In the genomic region with DNA sequence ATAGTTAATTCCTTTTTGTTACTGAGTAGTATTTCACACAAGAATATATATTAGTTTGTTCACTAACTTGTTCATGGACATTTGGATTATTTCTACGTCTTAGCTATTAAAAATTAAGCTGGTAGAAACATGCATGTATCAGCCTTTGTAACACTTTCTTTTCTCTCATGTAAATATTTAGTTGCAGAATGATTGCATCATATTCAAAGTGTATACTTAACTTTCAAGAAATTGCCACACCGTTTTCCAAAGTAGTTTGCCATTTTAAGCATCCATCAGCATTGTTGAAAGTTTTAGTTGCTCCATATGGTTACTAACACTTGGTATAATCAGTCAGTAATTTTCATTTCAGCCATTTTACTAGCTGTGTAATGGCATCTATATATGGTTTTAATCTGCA, we compare ENCODE assay signal across 1 cellular context.
TF ChIP-seq lines count a peak whose summit lies in the region.

No MANE protein-coding gene starts in this region.

TF ChIP-seq in HepG2, 621 proteins besides CTCF, POLR2A, EP300 and RAD21:
- TF ChIP-seq CEBPB (IDR thresholded peaks at IDR 0.05; ENCODE audit: borderline replicate concordance, low read depth, low read length) (peak; percentile 60; the same call in 1 of the 2 replicates), MYNN (CRISPR knock-in tag; IDR thresholded peaks at IDR 0.05; ENCODE audit: low read depth) (no peak), CEBPG (CRISPR knock-in tag; IDR thresholded peaks at IDR 0.05) (no peak)
- TF ChIP-seq, protein P1, sequence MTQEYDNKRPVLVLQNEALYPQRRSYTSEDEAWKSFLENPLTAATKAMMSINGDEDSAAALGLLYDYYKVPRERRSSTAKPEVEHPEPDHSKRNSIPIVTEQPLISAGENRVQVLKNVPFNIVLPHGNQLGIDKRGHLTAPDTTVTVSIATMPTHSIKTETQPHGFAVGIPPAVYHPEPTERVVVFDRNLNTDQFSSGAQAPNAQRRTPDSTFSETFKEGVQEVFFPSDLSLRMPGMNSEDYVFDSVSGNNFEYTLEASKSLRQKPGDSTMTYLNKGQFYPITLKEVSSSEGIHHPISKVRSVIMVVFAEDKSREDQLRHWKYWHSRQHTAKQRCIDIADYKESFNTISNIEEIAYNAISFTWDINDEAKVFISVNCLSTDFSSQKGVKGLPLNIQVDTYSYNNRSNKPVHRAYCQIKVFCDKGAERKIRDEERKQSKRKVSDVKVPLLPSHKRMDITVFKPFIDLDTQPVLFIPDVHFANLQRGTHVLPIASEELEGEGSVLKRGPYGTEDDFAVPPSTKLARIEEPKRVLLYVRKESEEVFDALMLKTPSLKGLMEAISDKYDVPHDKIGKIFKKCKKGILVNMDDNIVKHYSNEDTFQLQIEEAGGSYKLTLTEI (CRISPR knock-in tag; conservative IDR thresholded peaks at IDR 0.05): no peak
